ENCODE assay signal across 30 cellular contexts in the genomic region with DNA sequence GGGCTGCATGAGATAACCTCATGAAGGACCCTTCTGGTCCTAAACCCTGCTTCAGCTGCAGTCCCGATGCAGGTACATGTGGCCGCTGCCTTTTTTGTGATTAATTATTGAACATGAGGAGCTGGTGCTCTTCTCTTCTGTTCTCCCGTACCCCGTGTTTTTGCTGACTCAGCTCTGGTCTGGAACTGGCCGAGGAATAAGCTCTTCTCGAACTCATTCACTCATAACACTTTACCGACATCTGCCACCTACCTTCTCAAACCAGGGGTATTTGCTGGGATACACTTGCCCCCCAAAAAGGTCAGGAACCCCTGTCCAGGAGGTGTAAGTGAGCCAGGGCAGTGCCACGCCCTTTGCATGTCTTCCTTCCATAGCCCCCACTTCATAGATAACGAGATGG. TPM values are rescaled to one million over a fixed set of nuclear protein-coding genes. Genes with fewer than 3 reads are reported as not detected.
"Had no signal": no experiment of that assay in that cellular context is flagged by ENCODE, and none has a peak within 500 bp of the region (broad histone marks: within the 10 kb centered on the region; RNA-seq: fewer than 3 reads in every experiment).

No MANE protein-coding gene starts in this region.

- H3K9ac ChIP-seq: neural progenitor cell, parathyroid adenoma had no signal

- H3K27ac ChIP-seq: neural progenitor cell, ovary, parathyroid adenoma, psoas muscle, skin epidermis, spleen, stomach, thoracic aorta, thyroid gland, tibial nerve, upper lobe of left lung, vagina had no signal

- DNase-seq: natural killer cell; occipital lobe; ovary; posterior cingulate gyrus; psoas muscle; right cardiac atrium; spleen; stimulated activated CD4-positive, alpha-beta T cell treated with anti-CD3 and anti-CD28 coated beads, Interleukin-12 subunit alpha, Interleukin-12 subunit beta, amount 100 ng/mL, for 4 hours; stimulated activated CD4-positive, alpha-beta T cell treated with anti-CD3 and anti-CD28 coated beads, Interleukin-1b, Interleukin-23, amount 100 ng/mL, for 48 hours; stimulated activated CD4-positive, alpha-beta T cell treated with anti-CD3 and anti-CD28 coated beads, Interleukin-4, amount 100 ng/mL, for 1 hour; stimulated activated CD4-positive, alpha-beta T cell treated with anti-CD3 and anti-CD28 coated beads, Interleukin-4, amount 100 ng/mL, for 4 hours; stimulated activated CD8-positive, alpha-beta memory T cell treated with anti-CD3 and anti-CD28 coated beads, Interleukin-4, amount 100 ng/mL, for 48 hours; stimulated activated naive CD4-positive, alpha-beta T cell; stomach; thyroid gland; trophoblast cell; upper lobe of left lung had no signal

- H3K36me3 ChIP-seq: neural progenitor cell, ovary, spleen, thoracic aorta, thyroid gland, tibial nerve, upper lobe of left lung, vagina had no signal

- H3K4me3 ChIP-seq: neural progenitor cell, ovary, psoas muscle, skin epidermis, smooth muscle cell, spleen, stomach, thoracic aorta, thyroid gland, tibial nerve, upper lobe of left lung, vagina had no signal

- H3K4me3 Mint-ChIP-seq: natural killer cell; nephron; stimulated activated memory B cell treated with anti-CD40 and anti-IgM and Interleukin-4, amounts not matched to agents 10 μg/mL and 1 μg/mL and 100 μg/mL, for 72 hours; stimulated activated naive CD8-positive, alpha-beta T cell treated with anti-CD3 and anti-CD28 coated beads, Interleukin-15, Interleukin-2, amounts not matched to agents 100 ng/mL and 50 ng/mL, for 24 hours had no signal

- H3K9me3 Mint-ChIP-seq: natural killer cell; nephron; neural progenitor cell; stimulated activated memory B cell treated with anti-CD40 and anti-IgM and Interleukin-4, amounts not matched to agents 10 μg/mL and 1 μg/mL and 100 μg/mL, for 72 hours; stimulated activated naive CD8-positive, alpha-beta T cell treated with anti-CD3 and anti-CD28 coated beads, Interleukin-15, Interleukin-2, amounts not matched to agents 100 ng/mL and 50 ng/mL, for 24 hours had no signal

- H3K4me1 ChIP-seq: parathyroid adenoma had no signal

- ATAC-seq: natural killer cell; psoas muscle; right cardiac atrium; sciatic nerve; stimulated activated memory B cell treated with anti-CD40 and anti-IgM and Interleukin-4, amounts not matched to agents 10 μg/mL and 1 μg/mL and 100 μg/mL, for 72 hours had no signal

- H3K9me3 ChIP-seq: ovary, psoas muscle, spleen, stomach, thoracic aorta, thyroid gland, tibial nerve, upper lobe of left lung, vagina had no signal

- H3K27me3 ChIP-seq: ovary, thyroid gland, vagina had no signal

- H3K36me3 Mint-ChIP-seq: natural killer cell; neural progenitor cell; stimulated activated memory B cell treated with anti-CD40 and anti-IgM and Interleukin-4, amounts not matched to agents 10 μg/mL and 1 μg/mL and 100 μg/mL, for 72 hours had no signal

- H3K27me3 Mint-ChIP-seq: stimulated activated naive CD8-positive, alpha-beta T cell treated with anti-CD3 and anti-CD28 coated beads, Interleukin-15, Interleukin-2, amounts not matched to agents 100 ng/mL and 50 ng/mL, for 24 hours had no signal

- H3K79me2 ChIP-seq: parathyroid adenoma had no signal

- H3K4me2 ChIP-seq: neural progenitor cell, smooth muscle cell had no signal

- H2AFZ ChIP-seq: neural progenitor cell, parathyroid adenoma had no signal

- H3K27ac Mint-ChIP-seq: natural killer cell; nephron; neural progenitor cell; stimulated activated memory B cell treated with anti-CD40 and anti-IgM and Interleukin-4, amounts not matched to agents 10 μg/mL and 1 μg/mL and 100 μg/mL, for 72 hours; stimulated activated naive CD8-positive, alpha-beta T cell treated with anti-CD3 and anti-CD28 coated beads, Interleukin-15, Interleukin-2, amounts not matched to agents 100 ng/mL and 50 ng/mL, for 24 hours had no signal

RNA-seq across cellular contexts. Expression of gene KCNQ4, which starts 31.8 kb away (rescaled TPM):
- total RNA-seq: osteoblast, smooth muscle cell had no signal
- polyA plus RNA-seq: neural cell had no signal
